8 cellular contexts compared by ENCODE assay signal in the genomic region with DNA sequence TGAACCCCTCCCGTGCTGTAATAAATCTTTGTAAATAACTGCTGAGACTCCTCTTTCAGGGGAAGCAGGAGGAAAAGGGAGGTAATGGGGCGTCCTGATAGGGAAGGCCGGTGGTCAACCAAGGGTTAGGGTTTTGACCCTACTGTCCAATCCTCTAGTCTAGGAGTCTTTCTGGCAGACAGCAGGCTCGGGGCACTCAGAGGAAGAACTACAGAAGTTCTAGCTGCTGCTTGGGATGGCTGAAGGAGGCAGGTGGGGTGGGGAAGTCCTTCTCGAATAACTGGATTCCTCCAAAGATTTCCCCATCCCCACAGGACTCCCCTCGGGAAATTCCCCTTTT. TPM values are rescaled to one million over a fixed set of nuclear protein-coding genes. Genes with fewer than 3 reads are reported as not detected.
DNase-seq lines count a peak whose midpoint lies in the region; ATAC-seq and TF ChIP-seq lines count a peak whose summit lies in the region.

No MANE protein-coding gene starts in this region.

- TF ChIP-seq POLR2A in prostate gland (IDR thresholded peaks at IDR 0.05) = no peak

- H3K27ac Mint-ChIP-seq in activated T-cell treated with anti-CD3 and anti-CD28 coated beads, Interleukin-2, amount 50 U/mL, for 72 hours = peak overlapping the region; percentile 69

- H3K9me3 ChIP-seq in OCI-LY3 (ENCODE audit: insufficient read depth, low read length) (no peaks in the 10 kb centered on the region), prostate gland (no peaks in the 10 kb centered on the region)

- no peaks in the 10 kb centered on the region for H3K9me3 Mint-ChIP-seq in activated T-cell treated with anti-CD3 and anti-CD28 coated beads, Interleukin-2, amount 50 U/mL, for 72 hours

- H3K27ac ChIP-seq in OCI-LY3 (ENCODE audit: low read length) = peak overlapping the region; percentile 38
- H3K27ac ChIP-seq in prostate gland = peak overlapping the region; percentile 76 to 87

- H4K20me1 ChIP-seq in OCI-LY3 (ENCODE audit: insufficient read depth, low read length) = peaks cover 12% of the 10 kb centered on the region

- peaks cover 28% of the 10 kb centered on the region for H3K4me1 ChIP-seq in OCI-LY3 (ENCODE audit: low read length)
- H3K4me1 ChIP-seq in prostate gland (replicated peaks) = peaks cover 32% of the 10 kb centered on the region

- no peaks in the 10 kb centered on the region for H3K27me3 ChIP-seq in OCI-LY3 (ENCODE audit: low read depth, low read length)
- H3K27me3 ChIP-seq in prostate gland (replicated peaks; ENCODE audit: insufficient read depth) = no peaks in the 10 kb centered on the region

- peak overlapping the region; percentile 88 to 92 for H3K4me3 Mint-ChIP-seq in activated T-cell treated with anti-CD3 and anti-CD28 coated beads, Interleukin-2, amount 50 U/mL, for 72 hours

- peak overlapping the region; percentile 94 for H3K4me2 ChIP-seq in OCI-LY3 (ENCODE audit: low read length)

- H3K4me3 ChIP-seq in OCI-LY3 (ENCODE audit: low read length) = peak overlapping the region; percentile 78
- peak overlapping the region; percentile 95 for H3K4me3 ChIP-seq in epithelial cell of esophagus (ENCODE audit: low read length)
- peak overlapping the region; percentile 62 to 66 for H3K4me3 ChIP-seq in prostate gland

- DNase-seq in activated T-cell treated with anti-CD3 and anti-CD28 coated beads, Interleukin-2, amount 50 U/mL, for 72 hours = no peak
- DNase-seq in activated T-cell treated with anti-CD3 and anti-CD28 coated beads for 4 hours (no peak), epithelial cell of esophagus (ENCODE audit: low read depth) (no peak), prostate gland (ENCODE audit: low spot score) (no peak), epidermal melanocyte (ENCODE audit: insufficient read length, low spot score) (no peak), NCI-H1105 (lab: John Stamatoyannopoulos, UW) (no peak)

- no peaks in the 10 kb centered on the region for H3K36me3 ChIP-seq in OCI-LY3 (replicated peaks; ENCODE audit: low read depth, low read length)
- no peaks in the 10 kb centered on the region for H3K36me3 ChIP-seq in prostate gland

- peaks cover 7% of the 10 kb centered on the region for H3K27me3 Mint-ChIP-seq in activated T-cell treated with anti-CD3 and anti-CD28 coated beads, Interleukin-2, amount 50 U/mL, for 72 hours (ENCODE audit: low read depth)

- no peak for TF ChIP-seq CTCF in OCI-LY3 (IDR thresholded peaks at IDR 0.05; ENCODE audit: low read depth, low read length)
- no peak for TF ChIP-seq CTCF in epithelial cell of esophagus (IDR thresholded peaks at IDR 0.05; ENCODE audit: insufficient read depth, low read depth, low read length, missing control alignments)
- TF ChIP-seq CTCF in prostate gland (IDR thresholded peaks at IDR 0.05) = no peak

- H3K79me2 ChIP-seq in OCI-LY3 (ENCODE audit: low read length) = peaks cover 37% of the 10 kb centered on the region

- peak; percentile 5 to 6 for ATAC-seq in activated T-cell treated with anti-CD3 and anti-CD28 coated beads, Interleukin-2, amount 50 U/mL, for 72 hours (replicated peaks in 1 of 2)
- no peak for ATAC-seq in HG03378 (IDR thresholded peaks at IDR 0.05; ENCODE audit: unreplicated experiment)

- peaks cover 42% of the 10 kb centered on the region for H3K4me1 Mint-ChIP-seq in activated T-cell treated with anti-CD3 and anti-CD28 coated beads, Interleukin-2, amount 50 U/mL, for 72 hours (ENCODE audit: low read depth)

- WGBS in prostate gland = 16% methylated on average over 6 of the region's 6 CpGs

- peak overlapping the region; percentile 84 for H3K9ac ChIP-seq in OCI-LY3 (ENCODE audit: low read length)

- H3K36me3 Mint-ChIP-seq in activated T-cell treated with anti-CD3 and anti-CD28 coated beads, Interleukin-2, amount 50 U/mL, for 72 hours (ENCODE audit: insufficient read depth in 2 of 2) = no peaks in the 10 kb centered on the region

- intact Hi-C loops in prostate gland (cut with DNase I) = loop anchor here (5.0 kb wide), 1 partner anchor 41 kb away; no protein-coding TSS in a partner anchor

- H2AFZ ChIP-seq in OCI-LY3 (ENCODE audit: low read depth, low read length) = peak overlapping the region; percentile 42; the same call in 1 of the 2 replicates

RNA-seq across cellular contexts. Expression of a gene that starts 0.4 kb away (rescaled TPM):
- total RNA-seq in activated T-cell treated with anti-CD3 and anti-CD28 coated beads, Interleukin-2, amount 50 U/mL, for 72 hours = 10 to 100 TPM; 63.5 to 65.1 TPM
- 100 to 1,000 TPM in 1 of 2 donors, 10 to 100 TPM in 1; 52.5 to 202 TPM for total RNA-seq in prostate gland

RNA-seq across cellular contexts. Expression of a gene that starts 9.8 kb away (rescaled TPM):
- total RNA-seq in activated T-cell treated with anti-CD3 and anti-CD28 coated beads, Interleukin-2, amount 50 U/mL, for 72 hours = not detected
- 100 to 1,000 TPM in 1 of 2 donors, 10 to 100 TPM in 1; 69.0 to 108 TPM for total RNA-seq in prostate gland

RNA-seq across cellular contexts. Expression of a gene that starts 28.6 kb away (rescaled TPM):
- total RNA-seq in activated T-cell treated with anti-CD3 and anti-CD28 coated beads, Interleukin-2, amount 50 U/mL, for 72 hours = 1 to 10 TPM; 1.4 to 1.5 TPM
- 10 to 100 TPM in 1 of 2 donors, 1 to 10 TPM in 1; 4.3 to 44.3 TPM for total RNA-seq in prostate gland

RNA-seq across cellular contexts. Expression of a gene that starts 28.8 kb away (rescaled TPM):
- not detected for total RNA-seq in activated T-cell treated with anti-CD3 and anti-CD28 coated beads, Interleukin-2, amount 50 U/mL, for 72 hours
- under 1 TPM in 1 of 2 donors, not detected in 1; 0.17 TPM for total RNA-seq in prostate gland

RNA-seq across cellular contexts. Expression of a gene that starts 31.7 kb away (rescaled TPM):
- under 1 TPM; 0.41 to 0.67 TPM for total RNA-seq in activated T-cell treated with anti-CD3 and anti-CD28 coated beads, Interleukin-2, amount 50 U/mL, for 72 hours
- total RNA-seq in prostate gland = 1 to 10 TPM; 2.7 to 5.8 TPM

Comparison
In these comparisons a context has a peak if more than half of its experiments do, and no peak if none do; other contexts are left out.
1. RNA of a gene that starts 9.8 kb away (total RNA-seq): 69.0 to 108 TPM in prostate gland; not detected in activated T-cell treated with anti-CD3 and anti-CD28 coated beads, Interleukin-2, amount 50 U/mL, for 72 hours; every median in the first group is over 10 times any median in the second.
2. Peak in every context shown above with its lines, with median percentiles within 50 percentile points of each other: H3K4me3 ChIP-seq.